ENCODE assay signal across 8 cellular contexts in the genomic region with DNA sequence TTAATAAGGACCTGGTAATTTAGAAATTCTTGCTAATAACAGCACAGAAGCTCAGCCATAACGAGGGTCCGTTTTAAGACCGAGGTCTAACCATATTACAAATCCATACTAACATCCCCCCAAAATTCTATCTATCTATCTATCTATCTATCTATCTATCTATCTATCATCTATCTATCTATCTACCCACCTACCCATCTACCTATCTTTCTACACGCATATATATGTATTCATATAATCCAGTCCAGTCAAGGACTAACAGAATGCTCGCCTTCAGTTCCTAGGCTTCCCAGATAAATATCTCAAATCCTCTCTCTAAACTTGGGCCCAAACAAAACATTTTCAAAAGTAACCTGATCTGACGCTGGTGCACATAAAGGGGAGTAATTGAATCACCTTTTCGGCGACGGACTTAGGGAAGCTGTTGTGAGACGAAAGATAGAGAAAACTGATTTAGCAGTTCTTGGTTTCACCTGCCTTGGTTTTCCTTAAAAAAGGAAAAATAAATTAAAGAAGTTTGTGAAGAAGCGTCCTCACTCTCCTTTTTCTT. TPM values are rescaled to one million over a fixed set of nuclear protein-coding genes. Genes with fewer than 3 reads are reported as not detected.
DNase-seq lines count a peak whose midpoint lies in the region; ATAC-seq and TF ChIP-seq lines count a peak whose summit lies in the region.

No MANE protein-coding gene starts in this region.

- H3K4me3 ChIP-seq in GM12864 (ENCODE audit: low read depth, low read length) (peak overlapping the region; percentile 68), fibroblast of the aortic adventitia (ENCODE audit: low read depth, low read length) (peak overlapping the region; percentile 62), skeletal muscle cell (ENCODE audit: low read depth, low read length) (peak overlapping the region; percentile 49)

- TF ChIP-seq CTCF in GM12864 (IDR thresholded peaks at IDR 0.05; ENCODE audit: low read depth, low read length, missing control alignments) = no peak
- no peak for TF ChIP-seq CTCF in fibroblast of the aortic adventitia (IDR thresholded peaks at IDR 0.05; ENCODE audit: insufficient read depth, low read length)

- no peak for ATAC-seq in HG03135 (IDR thresholded peaks at IDR 0.05; ENCODE audit: unreplicated experiment)

- DNase-seq in GM12864 (ENCODE audit: low read depth) (no peak), NCI-H82 treated with DMSO at 0.1 percent for 48 hours (lab: John Stamatoyannopoulos, UW; ENCODE audit: unreplicated experiment) (peak; percentile 54), fibroblast of the aortic adventitia (ENCODE audit: low read depth) (no peak), skeletal muscle cell (ENCODE audit: low read depth) (no peak), NCI-H2081 treated with DMSO at 0.1 percent for 48 hours (lab: John Stamatoyannopoulos, UW) (no peak), NCI-H526 treated with DMSO at 0.1 percent for 48 hours (lab: John Stamatoyannopoulos, UW) (no peak), cerebellar cortex (ENCODE audit: low spot score) (no peak)

RNA-seq across cellular contexts. Expression of gene HMGN4, which starts 14.5 kb away (rescaled TPM):
- 32.7 and 50.3 TPM in 2 replicates for total RNA-seq in fibroblast of the aortic adventitia (ENCODE audit: low replicate concordance)

RNA-seq across cellular contexts. Expression of gene ABT1, which starts 44.0 kb away (rescaled TPM):
- 4.1 and 10.0 TPM in 2 replicates for total RNA-seq in fibroblast of the aortic adventitia (ENCODE audit: low replicate concordance)

RNA-seq across cellular contexts. Expression of gene BTN1A1, which starts 52.6 kb away (rescaled TPM):
- not detected in 2 replicates for total RNA-seq in fibroblast of the aortic adventitia (ENCODE audit: low replicate concordance)
